ENCODE assay signal across 7 cellular contexts in the genomic region with DNA sequence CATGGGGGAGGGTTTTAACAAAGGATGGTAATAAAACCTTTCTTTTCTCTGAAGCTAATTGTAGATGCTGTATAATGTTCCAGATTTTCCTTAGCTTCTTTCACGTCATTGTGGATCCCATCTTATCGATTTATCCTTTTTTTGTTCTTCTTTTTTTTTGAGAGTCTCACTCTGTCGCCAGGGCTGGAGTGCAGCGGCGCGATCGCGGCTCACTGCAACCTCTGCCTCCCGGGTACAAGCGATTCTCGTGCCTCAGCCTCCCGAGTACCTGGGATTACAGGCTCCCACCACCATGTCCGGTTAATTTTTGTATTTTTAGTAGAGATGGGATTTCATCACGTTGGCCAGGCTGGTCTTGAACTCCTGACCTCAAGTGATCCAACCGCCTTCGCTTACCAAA. TPM values are rescaled to one million over a fixed set of nuclear protein-coding genes. Genes with fewer than 3 reads are reported as not detected.
DNase-seq lines count a peak whose midpoint lies in the region; ATAC-seq, FAIRE-seq and TF ChIP-seq lines count a peak whose summit lies in the region.
"Not testable (repeated sequence)": the region's sequence is repeated elsewhere in the genome, so short reads cannot be mapped to it uniquely, and the experiment has no call there.

No MANE protein-coding gene starts in this region.

- in situ Hi-C loops in K562 (cut with MboI) = not testable (repeated sequence)

- TF ChIP-seq CTCF in Calu3 (IDR thresholded peaks at IDR 0.05; ENCODE audit: unreplicated experiment); VCaP (conservative IDR thresholded peaks at IDR 0.05); K562 (IDR thresholded peaks at IDR 0.05 in 2 of 3, conservative IDR thresholded peaks at IDR 0.05 in 1 of 3; ENCODE audit: insufficient read depth in 2 of 3, low read depth in 1 of 3, low read length in 3 of 3); left ventricle myocardium inferior (IDR thresholded peaks at IDR 0.05; ENCODE audit: borderline replicate concordance); nephron progenitor cell (IDR thresholded peaks at IDR 0.05): not testable (repeated sequence)

- FAIRE-seq in K562 (lab: Jason Lieb, UNC) = not testable (repeated sequence)

- H3K9me3 ChIP-seq in K562 (replicated peaks; ENCODE audit: control insufficient read depth, insufficient read depth, low read depth, low read length); left ventricle myocardium inferior (replicated peaks); skeletal muscle tissue (ENCODE audit: control insufficient read depth in 3 of 3, low read length in 3 of 3): not testable (repeated sequence)

- ATAC-seq in activated T-cell treated with anti-CD3 and anti-CD28 coated beads, Interleukin-2, amount 50 U/mL, for 72 hours (replicated peaks in 1 of 2); K562: not testable (repeated sequence)

- H3K4me1 ChIP-seq in K562 (replicated peaks in 1 of 2; ENCODE audit: control insufficient read depth in 2 of 2, insufficient read depth in 2 of 2, low read length in 2 of 2) = peaks cover 14 to 28% of the 10 kb centered on the region in 2 experiments; a peak in 4 of 5 replicates
- H3K4me1 ChIP-seq in left ventricle myocardium inferior = peaks cover 46% of the 10 kb centered on the region
- H3K4me1 ChIP-seq in skeletal muscle tissue (ENCODE audit: control insufficient read depth in 3 of 3, insufficient read depth in 3 of 3, low read length in 3 of 3) = peaks cover 0 to 21% (median 14%) of the 10 kb centered on the region in 3 donors

- not testable (repeated sequence) for H3K9ac ChIP-seq in K562 (ENCODE audit: insufficient read depth in 1 of 2, low read depth in 2 of 2, low read length in 2 of 2); skeletal muscle tissue (ENCODE audit: low read depth in 1 of 3, low read length in 3 of 3)

- H3K79me2 ChIP-seq in K562 (ENCODE audit: control insufficient read depth, insufficient read depth, low read length) = peaks cover 33% of the 10 kb centered on the region

- H3K36me3 ChIP-seq in K562 (ENCODE audit: control insufficient read depth, insufficient read depth, low read length) = peaks cover 17% of the 10 kb centered on the region; the same call in 2 of the 3 replicates
- not testable (repeated sequence) for H3K36me3 ChIP-seq in left ventricle myocardium inferior; skeletal muscle tissue (ENCODE audit: control insufficient read depth in 3 of 3, insufficient read depth in 3 of 3, low read length in 3 of 3)

- H3K9me3 Mint-ChIP-seq in Calu3 (ENCODE audit: low read depth, unreplicated experiment); activated T-cell treated with anti-CD3 and anti-CD28 coated beads, Interleukin-2, amount 50 U/mL, for 72 hours; nephron progenitor cell: not testable (repeated sequence)

- not testable (repeated sequence) for H3K4me3 Mint-ChIP-seq in Calu3 (ENCODE audit: low read depth, unreplicated experiment)
- H3K4me3 Mint-ChIP-seq in activated T-cell treated with anti-CD3 and anti-CD28 coated beads, Interleukin-2, amount 50 U/mL, for 72 hours = peak overlapping the region; percentile 46 to 50
- H3K4me3 Mint-ChIP-seq in nephron progenitor cell = peak overlapping the region; percentile 45

- TF ChIP-seq POLR2A in K562 (conservative IDR thresholded peaks at IDR 0.05) = not testable (repeated sequence)

- TF ChIP-seq EP300 in K562 (IDR thresholded peaks at IDR 0.05; ENCODE audit: low read length) = not testable (repeated sequence)

- not testable (repeated sequence) for H4K20me1 ChIP-seq in K562 (replicated peaks; ENCODE audit: control insufficient read depth, insufficient read depth, low read length)

- 93% methylated on average over 16 of the region's 16 CpGs for WGBS in K562 (ENCODE audit: insufficient coverage, low coverage, missing lambda C conversion rate)

- BruUV-seq in Calu3 (replicated peaks; lab: Mats Ljungman, UMichigan) = TSS peak; percentile 68
- not testable (repeated sequence) for BruUV-seq in K562 (replicated peaks; lab: Mats Ljungman, UMichigan)

- CTCF ChIA-PET in Calu3 (lab: Charles Lee); K562 (lab: Yijun Ruan, JAX; ENCODE audit: low intra/inter-chr PET ratio): not testable (repeated sequence)

- not testable (repeated sequence) for H3K4me3 ChIP-seq in K562; left ventricle myocardium inferior; skeletal muscle tissue (ENCODE audit: low read length in 3 of 3)

- H3K9me1 ChIP-seq in K562 (ENCODE audit: control insufficient read depth, insufficient read depth, low read length) = not testable (repeated sequence)

- not testable (repeated sequence) for H2AFZ ChIP-seq in K562 (ENCODE audit: low read depth, low read length)

- intact Hi-C loops in Calu3 (cut with micrococcal nuclease; ENCODE audit: unreplicated experiment) (loop anchor here (5.0 kb wide), 1 partner anchor 149 kb away; the partner anchor contains the start of gene TRAPPC8), K562 (cut with micrococcal nuclease) (loop anchor here (5.0 to 10.0 kb wide), 2 partner anchors 149 to 986 kb away; partner anchors contain the start of genes DSC2 and TRAPPC8)
- intact Hi-C loops in left ventricle myocardium inferior (cut with micrococcal nuclease) = not testable (repeated sequence)

- H3K27me3 ChIP-seq in K562 (ENCODE audit: control insufficient read depth in 2 of 2, insufficient read depth in 2 of 2, low read length in 2 of 2); left ventricle myocardium inferior (ENCODE audit: low read depth); skeletal muscle tissue (ENCODE audit: control insufficient read depth in 3 of 3, insufficient read depth in 3 of 3, low read length in 3 of 3): not testable (repeated sequence)

- not testable (repeated sequence) for TF ChIP-seq RAD21 in K562 (CRISPR knock-in tag; conservative IDR thresholded peaks at IDR 0.05 in 1 of 2, IDR thresholded peaks at IDR 0.05 in 1 of 2)

- H3K36me3 Mint-ChIP-seq in Calu3 (ENCODE audit: insufficient read depth, unreplicated experiment) (peaks cover 43% of the 10 kb centered on the region), nephron progenitor cell (ENCODE audit: low read depth) (peaks cover 24% of the 10 kb centered on the region)
- H3K36me3 Mint-ChIP-seq in activated T-cell treated with anti-CD3 and anti-CD28 coated beads, Interleukin-2, amount 50 U/mL, for 72 hours (ENCODE audit: insufficient read depth in 2 of 2) = peaks cover 14 to 20% of the 10 kb centered on the region in 2 donors

- POLR2A ChIA-PET in K562 (lab: Yijun Ruan, JAX) = interaction anchor here (0.6 kb wide), 1 partner anchor 9 kb away, joined by 3 read pairs; no protein-coding TSS in a partner anchor

- not testable (repeated sequence) for H3K27me3 Mint-ChIP-seq in Calu3 (ENCODE audit: unreplicated experiment); activated T-cell treated with anti-CD3 and anti-CD28 coated beads, Interleukin-2, amount 50 U/mL, for 72 hours (ENCODE audit: low read depth); nephron progenitor cell (ENCODE audit: low read depth, poor library complexity)

- not testable (repeated sequence) for H3K27ac Mint-ChIP-seq in Calu3 (ENCODE audit: unreplicated experiment); activated T-cell treated with anti-CD3 and anti-CD28 coated beads, Interleukin-2, amount 50 U/mL, for 72 hours; nephron progenitor cell

- H3K27ac ChIP-seq in VCaP = peak overlapping the region; percentile 97
- not testable (repeated sequence) for H3K27ac ChIP-seq in K562 (ENCODE audit: extremely low read depth, low read depth, low read length)
- peak overlapping the region; percentile 100 for H3K27ac ChIP-seq in left ventricle myocardium inferior (replicated peaks)
- H3K27ac ChIP-seq in skeletal muscle tissue (ENCODE audit: low read depth, low read length) = peak overlapping the region; percentile 100

- H3K4me2 ChIP-seq in K562 (ENCODE audit: insufficient read depth, low read length) = not testable (repeated sequence)

- peaks cover 29% of the 10 kb centered on the region for H3K4me1 Mint-ChIP-seq in Calu3 (ENCODE audit: low read depth, unreplicated experiment)
- H3K4me1 Mint-ChIP-seq in activated T-cell treated with anti-CD3 and anti-CD28 coated beads, Interleukin-2, amount 50 U/mL, for 72 hours (ENCODE audit: low read depth) = peaks cover 46% of the 10 kb centered on the region
- H3K4me1 Mint-ChIP-seq in nephron progenitor cell = peaks cover 45% of the 10 kb centered on the region

- DNase-seq in Calu3; activated T-cell treated with anti-CD3 and anti-CD28 coated beads, Interleukin-2, amount 50 U/mL, for 72 hours; K562 (ENCODE audit: extremely low read depth in 1 of 4, low spot score in 3 of 4); left ventricle myocardium inferior; nephron progenitor cell: not testable (repeated sequence)

RNA-seq across cellular contexts. Expression of gene RNF138, which starts 0.8 kb away (rescaled TPM):
- 34.6 and 38.9 TPM in 2 replicates for total RNA-seq in Calu3 (2022)
- 10 to 100 TPM; 74.7 to 79.9 TPM for total RNA-seq in activated T-cell treated with anti-CD3 and anti-CD28 coated beads, Interleukin-2, amount 50 U/mL, for 72 hours
- 22.1 and 26.9 TPM in 2 replicates for total RNA-seq in K562 (2011; cell fraction: chromatin; rRNA removed; ENCODE audit: low replicate concordance)
- 29.9 and 33.3 TPM in 2 replicates for total RNA-seq in K562 (2011; cell fraction: nucleolus; rRNA removed)
- 30.0 and 31.4 TPM in 2 replicates for total RNA-seq in K562 (2011; cell fraction: nucleoplasm; rRNA removed)
- total RNA-seq in K562 (2014; rRNA removed) = 52.0 and 57.1 TPM in 2 replicates
- total RNA-seq in K562 (2014; rRNA removed; fragmentation: Illumina TruSeq; extraction: Trizol) = 80.6 and 89.3 TPM in 2 replicates
- 80.2 and 83.0 TPM in 2 replicates for total RNA-seq in K562 (2015; rRNA removed; fragmentation: Illumina TruSeq; extraction: Trizol)
- 100 and 105 TPM in 2 replicates for total RNA-seq in K562 (2021)
- polyA plus RNA-seq in K562 (2011; rRNA removed) = 41.6 and 47.6 TPM in 2 replicates
- 40.6 and 48.8 TPM in 2 replicates for polyA plus RNA-seq in K562 (2011; cell fraction: cytosol; rRNA removed)
- polyA plus RNA-seq in K562 (2011; cell fraction: nucleus; rRNA removed) = 27.2 and 40.2 TPM in 2 replicates
- 46.0 and 49.9 TPM in 2 replicates for polyA plus RNA-seq in K562 (2012)
- 64.2 and 65.8 TPM in 2 replicates for polyA plus RNA-seq in K562 (2014; fragmentation: Illumina TruSeq; extraction: Trizol)
- 10 to 100 TPM; 51.1 to 55.9 TPM for polyA plus RNA-seq in K562 (2014; fragmentation: Nextera tagmentation; extraction: Ambion mirVana)
- polyA plus RNA-seq in K562 (2014; rRNA removed) = 58.2 and 62.5 TPM in 2 replicates
- polyA minus RNA-seq in K562 (2011; rRNA and poly(A)+ RNA removed) = 88.5 and 97.6 TPM in 2 replicates
- 128 and 137 TPM in 2 replicates for polyA minus RNA-seq in K562 (2011; cell fraction: cytosol; rRNA and poly(A)+ RNA removed)
- polyA minus RNA-seq in K562 (2011; cell fraction: nucleus; rRNA and poly(A)+ RNA removed) = 30.6 and 35.9 TPM in 2 replicates
- 7.1 TPM for total RNA-seq in left ventricle myocardium inferior
- 39.1 TPM for total RNA-seq in skeletal muscle tissue
